35 cellular contexts compared by ENCODE assay signal in genomic region chr9:7907636-7908195, GRCh38.
"Had no signal": no experiment of that assay in that cellular context is flagged by ENCODE, and none has a peak within 500 bp of the region (broad histone marks: within the 10 kb centered on the region; RNA-seq: fewer than 3 reads in every experiment).

No MANE protein-coding gene starts in this region.

- ATAC-seq: activated CD4-positive, CD25-positive, alpha-beta regulatory T cell treated with anti-CD3 and anti-CD28 coated beads, Interleukin-2, amount 50 U/mL, for 24 hours; left colon; sciatic nerve; stimulated activated naive B cell treated with anti-CD40 and anti-IgM and Interleukin-4, amounts not matched to agents 10 μg/mL and 1 μg/mL and 100 μg/mL, for 72 hours; T-helper 17 cell had no signal

- H3K4me2 ChIP-seq: hepatocyte had no signal

- H3K27me3 Mint-ChIP-seq: activated naive CD8-positive, alpha-beta T cell treated with anti-CD3 and anti-CD28 coated beads for 36 hours; dendritic cell treated with granulocyte-macrophage colony-stimulating factor and Interleukin-4, amounts not matched to agents 40 ng/mL and 50 ng/mL, for 4 days; progenitor cell of endocrine pancreas; stimulated activated naive B cell treated with anti-CD40 and anti-IgM and Interleukin-4, amounts not matched to agents 10 μg/mL and 1 μg/mL and 100 μg/mL, for 72 hours had no signal

- H3K4me3 ChIP-seq: adrenal gland, esophagus squamous epithelium, hepatocyte, skin epidermis, stomach, tibial nerve had no signal

- H3K4me1 ChIP-seq: adrenal gland, esophagus squamous epithelium, stomach had no signal

- H3K36me3 ChIP-seq: adrenal gland, esophagus squamous epithelium, neutrophil, stomach, tibial nerve, WERI-Rb-1 had no signal

- FAIRE-seq: frontal cortex, keratinocyte had no signal

- H3K79me2 ChIP-seq: hepatocyte had no signal

- DNase-seq: activated CD4-positive, alpha-beta T cell treated with anti-CD3 and anti-CD28 coated beads for 48 hours; activated CD4-positive, alpha-beta T cell treated with anti-CD3 and anti-CD28 coated beads, Interleukin-2, amount 50 U/mL, for 48 hours; activated CD8-positive, alpha-beta memory T cell treated with anti-CD3 and anti-CD28 coated beads for 24 hours; activated effector memory CD4-positive, alpha-beta T cell treated with Interleukin-2 at 50 U/mL for 16 hours; activated naive CD4-positive, alpha-beta T cell treated with Interleukin-2 at 50 U/mL for 16 hours; activated naive CD8-positive, alpha-beta T cell treated with anti-CD3 and anti-CD28 coated beads for 36 hours; adrenal gland; aorta; central memory CD4-positive, alpha-beta T cell; effector CD4-positive, alpha-beta T cell; esophagus squamous epithelium; glutamatergic neuron; left colon; mammary epithelial cell; nephron progenitor cell; retina; stimulated activated CD4-positive, alpha-beta T cell treated with anti-CD3 and anti-CD28 coated beads, Interleukin-1b, Interleukin-23, amount 100 ng/mL, for 48 hours; stimulated activated CD4-positive, alpha-beta T cell treated with anti-CD3 and anti-CD28 coated beads, Interleukin-4, amount 100 ng/mL, for 4 hours; stimulated activated CD8-positive, alpha-beta memory T cell treated with anti-CD3 and anti-CD28 coated beads, Interleukin-4, amount 100 ng/mL, for 48 hours; stimulated activated naive B cell treated with anti-CD40 and anti-IgM and Interleukin-4, amounts not matched to agents 10 μg/mL and 1 μg/mL and 100 μg/mL, for 72 hours; stomach; T-helper 17 cell; T1000; WERI-Rb-1 had no signal

- H3K36me3 Mint-ChIP-seq: stimulated activated naive B cell treated with anti-CD40 and anti-IgM and Interleukin-4, amounts not matched to agents 10 μg/mL and 1 μg/mL and 100 μg/mL, for 72 hours had no signal

- H3K27me3 ChIP-seq: adrenal gland, esophagus squamous epithelium, hepatocyte, neutrophil, stomach, tibial nerve had no signal

- H3K27ac Mint-ChIP-seq: activated naive CD8-positive, alpha-beta T cell treated with anti-CD3 and anti-CD28 coated beads for 36 hours; dendritic cell treated with granulocyte-macrophage colony-stimulating factor and Interleukin-4, amounts not matched to agents 40 ng/mL and 50 ng/mL, for 4 days; nephron progenitor cell; progenitor cell of endocrine pancreas; stimulated activated naive B cell treated with anti-CD40 and anti-IgM and Interleukin-4, amounts not matched to agents 10 μg/mL and 1 μg/mL and 100 μg/mL, for 72 hours; T-helper 17 cell had no signal

- H3K4me3 Mint-ChIP-seq: activated naive CD8-positive, alpha-beta T cell treated with anti-CD3 and anti-CD28 coated beads for 36 hours; dendritic cell treated with granulocyte-macrophage colony-stimulating factor and Interleukin-4, amounts not matched to agents 40 ng/mL and 50 ng/mL, for 4 days; nephron progenitor cell; stimulated activated naive B cell treated with anti-CD40 and anti-IgM and Interleukin-4, amounts not matched to agents 10 μg/mL and 1 μg/mL and 100 μg/mL, for 72 hours; T-helper 17 cell had no signal

- H2AFZ ChIP-seq: hepatocyte had no signal

- H3K9me3 ChIP-seq: adrenal gland, esophagus squamous epithelium, neutrophil, stomach, tibial nerve had no signal

- H3K9me3 Mint-ChIP-seq: activated naive CD8-positive, alpha-beta T cell treated with anti-CD3 and anti-CD28 coated beads for 36 hours; dendritic cell treated with granulocyte-macrophage colony-stimulating factor and Interleukin-4, amounts not matched to agents 40 ng/mL and 50 ng/mL, for 4 days; nephron progenitor cell had no signal

- H3K27ac ChIP-seq: adrenal gland, epithelial cell of prostate, esophagus squamous epithelium, hepatocyte, neutrophil, skin epidermis, stomach, tibial nerve, WERI-Rb-1 had no signal
